ENCODE assay signal across 24 cellular contexts in genomic region chr7:113548561-113548960, GRCh38.
DNase-seq lines count a peak whose midpoint lies in the region; ATAC-seq and TF ChIP-seq lines count a peak whose summit lies in the region.
"Had no signal": no experiment of that assay in that cellular context is flagged by ENCODE, and none has a peak within 500 bp of the region (broad histone marks: within the 10 kb centered on the region; RNA-seq: fewer than 3 reads in every experiment).

No MANE protein-coding gene starts in this region.

- DNase-seq in amniotic epithelial cell (ENCODE audit: low read depth) (peak; percentile 16), HFFc6 (no peak), uterus (no peak)
- DNase-seq: activated CD4-positive, CD25-positive, alpha-beta regulatory T cell; activated CD8-positive, alpha-beta memory T cell treated with anti-CD3 and anti-CD28 coated beads for 24 hours; CD4-positive, alpha-beta memory T cell; DMS79; effector memory CD4-positive, alpha-beta T cell; hippocampal formation; NCI-H1417; NCI-H2171 treated with DMSO at 0.1 percent for 48 hours; NK-92 treated with Interleukin-12 subunit alpha and Interleukin-12 subunit beta, amount 100 ng/mL, for 24 hours; ovary; Right ventricle myocardium superior; stimulated activated CD4-positive, alpha-beta T cell treated with anti-CD3 and anti-CD28 coated beads, Interleukin-4, amount 100 ng/mL, for 1 hour; substantia nigra had no signal

- H3K4me3 ChIP-seq in uterus (no peak overlapping the region), gastroesophageal sphincter (no peak overlapping the region)
- H3K4me3 ChIP-seq: K562, ovary had no signal

- H3K9me3 Mint-ChIP-seq in HFFc6 = peaks cover 26% of the 10 kb centered on the region
- H3K9me3 Mint-ChIP-seq: CD4-positive, alpha-beta memory T cell had no signal

- H3K27ac Mint-ChIP-seq in HFFc6 = no peak overlapping the region
- H3K27ac Mint-ChIP-seq: activated T-helper 17 cell treated with anti-CD3 and anti-CD28 coated beads, Interleukin-2, amount 50 U/mL, for 72 hours; CD4-positive, alpha-beta memory T cell; T-helper 1 cell treated with Interleukin-12 subunit alpha and Interleukin-12 subunit beta and Interleukin-4 antibody, amounts not matched to agents 30 μg/mL and 1 μg/mL, for 36 hours had no signal

- H3K4me1 ChIP-seq in uterus (no peaks in the 10 kb centered on the region), gastroesophageal sphincter (no peaks in the 10 kb centered on the region)

- H3K27ac ChIP-seq in uterus = no peak overlapping the region
- no peak overlapping the region for H3K27ac ChIP-seq in gastroesophageal sphincter
- H3K27ac ChIP-seq: ovary had no signal

- no peak for TF ChIP-seq POLR2A in uterus (IDR thresholded peaks at IDR 0.05)
- no peak for TF ChIP-seq POLR2A in gastroesophageal sphincter (IDR thresholded peaks at IDR 0.05)

- ATAC-seq in GM18499 (IDR thresholded peaks at IDR 0.05; ENCODE audit: insufficient read depth, unreplicated experiment) = peak; percentile 22
- ATAC-seq in GM19463 (IDR thresholded peaks at IDR 0.05; ENCODE audit: unreplicated experiment) = peak; percentile 23
- peak; percentile 33 for ATAC-seq in HG03103 (IDR thresholded peaks at IDR 0.05; ENCODE audit: low read depth, unreplicated experiment)
- no peak for ATAC-seq in HG03457 (IDR thresholded peaks at IDR 0.05; ENCODE audit: unreplicated experiment)
- ATAC-seq in gastroesophageal sphincter = no peak
- ATAC-seq: activated T-helper 17 cell treated with anti-CD3 and anti-CD28 coated beads, Interleukin-2, amount 50 U/mL, for 72 hours; K562 had no signal

- no peaks in the 10 kb centered on the region for H3K9me3 ChIP-seq in uterus
- H3K9me3 ChIP-seq in gastroesophageal sphincter = no peaks in the 10 kb centered on the region
- H3K9me3 ChIP-seq: ovary had no signal

- H3K27me3 Mint-ChIP-seq in HFFc6 (ENCODE audit: insufficient read depth) = no peaks in the 10 kb centered on the region; the same call in 1 of the 2 replicates
- H3K27me3 Mint-ChIP-seq: activated T-helper 17 cell treated with anti-CD3 and anti-CD28 coated beads, Interleukin-2, amount 50 U/mL, for 72 hours; CD4-positive, alpha-beta memory T cell had no signal

- no peaks in the 10 kb centered on the region for H3K36me3 Mint-ChIP-seq in HFFc6 (ENCODE audit: low read depth)
- H3K36me3 Mint-ChIP-seq: CD4-positive, alpha-beta memory T cell had no signal

- no peak overlapping the region for H3K4me3 Mint-ChIP-seq in HFFc6
- H3K4me3 Mint-ChIP-seq: activated T-helper 17 cell treated with anti-CD3 and anti-CD28 coated beads, Interleukin-2, amount 50 U/mL, for 72 hours; CD4-positive, alpha-beta memory T cell; T-helper 1 cell treated with Interleukin-12 subunit alpha and Interleukin-12 subunit beta and Interleukin-4 antibody, amounts not matched to agents 30 μg/mL and 1 μg/mL, for 36 hours had no signal

- H3K36me3 ChIP-seq in uterus (no peaks in the 10 kb centered on the region), gastroesophageal sphincter (no peaks in the 10 kb centered on the region)
- H3K36me3 ChIP-seq: ovary had no signal

- intact Hi-C loops in uterus (cut with DNase I; ENCODE audit: low total_unique reads) = no loop called here

- TF ChIP-seq CTCF in HFFc6 (IDR thresholded peaks at IDR 0.05) (no peak), uterus (IDR thresholded peaks at IDR 0.05) (no peak), gastroesophageal sphincter (IDR thresholded peaks at IDR 0.05) (no peak)

- no peaks in the 10 kb centered on the region for H3K27me3 ChIP-seq in uterus
- no peaks in the 10 kb centered on the region for H3K27me3 ChIP-seq in gastroesophageal sphincter
- H3K27me3 ChIP-seq: ovary had no signal

- no peaks in the 10 kb centered on the region for H3K4me1 Mint-ChIP-seq in HFFc6 (ENCODE audit: low read depth)
- H3K4me1 Mint-ChIP-seq: activated T-helper 17 cell treated with anti-CD3 and anti-CD28 coated beads, Interleukin-2, amount 50 U/mL, for 72 hours; CD4-positive, alpha-beta memory T cell had no signal

- no peak for TF ChIP-seq EP300 in gastroesophageal sphincter (IDR thresholded peaks at IDR 0.05)

Comparison
In these comparisons a context has a peak if more than half of its experiments do, and no peak if none do; other contexts are left out.
1. ATAC-seq: peak in GM18499 (single experiment), GM19463 (single experiment) and HG03103 (single experiment); none in HG03457 (single experiment) and gastroesophageal sphincter (single experiment).